In genomic region chr2:58916127-58916526, GRCh38 we compare ENCODE assay signal across 16 cellular contexts.
DNase-seq lines count a peak whose midpoint lies in the region; ATAC-seq and TF ChIP-seq lines count a peak whose summit lies in the region.
"Had no signal": no experiment of that assay in that cellular context is flagged by ENCODE, and none has a peak within 500 bp of the region (broad histone marks: within the 10 kb centered on the region; RNA-seq: fewer than 3 reads in every experiment).

No MANE protein-coding gene starts in this region.

- peaks cover 86% of the 10 kb centered on the region for H3K4me1 Mint-ChIP-seq in brain
- no peaks in the 10 kb centered on the region for H3K4me1 Mint-ChIP-seq in stimulated activated memory B cell treated with anti-CD40 and anti-IgM and Interleukin-4, amounts not matched to agents 10 μg/mL and 1 μg/mL and 100 μg/mL, for 72 hours
- H3K4me1 Mint-ChIP-seq: CD8-positive, alpha-beta memory T cell had no signal

- H3K27me3 ChIP-seq in gastroesophageal sphincter = no peaks in the 10 kb centered on the region
- H3K27me3 ChIP-seq: BLaER1 had no signal

- TF ChIP-seq POLR2A in gastroesophageal sphincter (IDR thresholded peaks at IDR 0.05) = no peak

- H3K27me3 Mint-ChIP-seq in brain = peaks cover 4% of the 10 kb centered on the region
- no peaks in the 10 kb centered on the region for H3K27me3 Mint-ChIP-seq in stimulated activated memory B cell treated with anti-CD40 and anti-IgM and Interleukin-4, amounts not matched to agents 10 μg/mL and 1 μg/mL and 100 μg/mL, for 72 hours

- H3K4me1 ChIP-seq in gastroesophageal sphincter = no peaks in the 10 kb centered on the region
- H3K4me1 ChIP-seq: BLaER1 had no signal

- H3K9me3 ChIP-seq in gastroesophageal sphincter = no peaks in the 10 kb centered on the region
- H3K9me3 ChIP-seq: BLaER1 had no signal

- ATAC-seq in Right ventricle myocardium superior (ENCODE audit: poor library complexity) = peak; percentile 80
- peak; percentile 46 for ATAC-seq in gastroesophageal sphincter
- ATAC-seq in sciatic nerve = peak; percentile 92
- ATAC-seq in stimulated activated memory B cell treated with anti-CD40 and anti-IgM and Interleukin-4, amounts not matched to agents 10 μg/mL and 1 μg/mL and 100 μg/mL, for 72 hours = no peak
- ATAC-seq: HepG2 had no signal

- H3K4me3 ChIP-seq in gastroesophageal sphincter = no peak overlapping the region
- H3K4me3 ChIP-seq: BLaER1 had no signal

- no peak overlapping the region for H3K27ac ChIP-seq in gastroesophageal sphincter
- H3K27ac ChIP-seq: BLaER1 had no signal

- no peaks in the 10 kb centered on the region for H3K9me3 Mint-ChIP-seq in brain
- H3K9me3 Mint-ChIP-seq in stimulated activated memory B cell treated with anti-CD40 and anti-IgM and Interleukin-4, amounts not matched to agents 10 μg/mL and 1 μg/mL and 100 μg/mL, for 72 hours = no peaks in the 10 kb centered on the region
- H3K9me3 Mint-ChIP-seq: H9 had no signal

- no peak for TF ChIP-seq CTCF in brain (conservative IDR thresholded peaks at IDR 0.05)
- TF ChIP-seq CTCF in gastroesophageal sphincter (IDR thresholded peaks at IDR 0.05) = no peak

- no peaks in the 10 kb centered on the region for H3K36me3 ChIP-seq in gastroesophageal sphincter
- H3K36me3 ChIP-seq: BLaER1 had no signal

- peak overlapping the region in 3 of 5 experiments; percentile 31 to 76 (median 52) for H3K27ac Mint-ChIP-seq in brain
- no peak overlapping the region for H3K27ac Mint-ChIP-seq in stimulated activated memory B cell treated with anti-CD40 and anti-IgM and Interleukin-4, amounts not matched to agents 10 μg/mL and 1 μg/mL and 100 μg/mL, for 72 hours
- H3K27ac Mint-ChIP-seq: CD8-positive, alpha-beta memory T cell; H9 had no signal

- intact Hi-C loops in Right ventricle myocardium superior (cut with DNase I) = no loop called here
- intact Hi-C loops in cardiac septum (cut with DNase I) = no loop called here
- intact Hi-C loops in sciatic nerve (cut with DNase I) = no loop called here

- no peaks in the 10 kb centered on the region for H3K36me3 Mint-ChIP-seq in brain
- H3K36me3 Mint-ChIP-seq in stimulated activated memory B cell treated with anti-CD40 and anti-IgM and Interleukin-4, amounts not matched to agents 10 μg/mL and 1 μg/mL and 100 μg/mL, for 72 hours = no peaks in the 10 kb centered on the region
- H3K36me3 Mint-ChIP-seq: CD8-positive, alpha-beta memory T cell had no signal

- DNase-seq in Right ventricle myocardium superior (no peak), cardiac septum (ENCODE audit: low spot score) (no peak), sciatic nerve (ENCODE audit: low spot score) (no peak), COLO668 (lab: John Stamatoyannopoulos, UW; ENCODE audit: unreplicated experiment) (no peak), HUDEP-2 (lab: John Stamatoyannopoulos, UW; ENCODE audit: unreplicated experiment in 76 of 76) (no peak)
- DNase-seq: 8988T; AML-193; CD8-positive, alpha-beta memory T cell; DMS 273 treated with DMSO at 0.1 percent for 48 hours; GOT3; H9 had no signal

- WGBS in gastroesophageal sphincter (ENCODE audit: low coverage in 1 of 2), 2 donors = 39 to 63% methylated on average over 2 to 3 of the region's 3 CpGs

- H3K4me3 Mint-ChIP-seq in brain = no peak overlapping the region
- no peak overlapping the region for H3K4me3 Mint-ChIP-seq in stimulated activated memory B cell treated with anti-CD40 and anti-IgM and Interleukin-4, amounts not matched to agents 10 μg/mL and 1 μg/mL and 100 μg/mL, for 72 hours
- H3K4me3 Mint-ChIP-seq: CD8-positive, alpha-beta memory T cell; H9 had no signal

- no peak for TF ChIP-seq EP300 in gastroesophageal sphincter (IDR thresholded peaks at IDR 0.05)
